Comparison of ENCODE assay signal across 9 cellular contexts in the genomic region with DNA sequence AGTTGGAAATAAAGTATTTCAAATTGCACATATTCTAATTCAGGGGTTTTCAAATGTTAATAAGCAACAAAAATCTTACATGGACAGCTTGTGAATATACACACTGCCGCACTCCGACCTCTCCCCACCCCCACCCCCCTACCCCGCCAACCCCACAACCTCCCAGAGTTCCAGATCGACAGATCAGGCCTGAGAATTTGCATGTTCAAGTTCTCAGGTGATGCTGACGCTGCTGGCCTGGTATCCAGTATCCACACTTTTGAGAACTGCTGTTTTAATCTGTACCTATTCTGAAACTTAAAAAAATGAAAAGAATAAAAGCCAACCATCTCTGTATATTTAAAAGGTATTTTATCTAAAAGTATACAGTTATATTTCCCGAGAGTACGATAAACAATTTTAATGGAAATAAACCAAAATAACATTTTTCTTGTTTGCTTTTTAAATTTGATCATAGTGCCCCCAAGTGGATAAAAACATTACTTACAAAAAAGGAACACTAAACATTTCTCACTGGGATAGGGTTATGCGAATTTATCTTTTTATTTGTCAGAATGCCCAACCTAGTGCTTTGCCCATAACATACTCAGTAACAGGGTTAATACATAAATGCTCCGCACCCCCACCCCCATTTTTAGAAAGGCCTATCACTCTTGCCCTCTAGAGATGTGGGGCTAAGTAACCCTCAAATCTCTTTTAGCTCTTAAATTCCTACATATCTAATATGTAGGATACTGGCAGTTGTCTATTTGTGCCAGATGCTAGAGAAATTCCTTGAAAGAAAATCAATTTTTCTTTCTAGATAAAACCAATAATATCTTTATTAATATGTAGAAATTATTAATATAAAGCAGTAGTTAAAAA.
DNase-seq lines count a peak whose midpoint lies in the region; ATAC-seq and TF ChIP-seq lines count a peak whose summit lies in the region.
"Had no signal": no experiment of that assay in that cellular context is flagged by ENCODE, and none has a peak within 500 bp of the region (broad histone marks: within the 10 kb centered on the region; RNA-seq: fewer than 3 reads in every experiment).

No MANE protein-coding gene starts in this region.

- H3K27me3 ChIP-seq in Loucy (ENCODE audit: insufficient read depth, low read length, poor library complexity, severe bottlenecking) = no peaks in the 10 kb centered on the region
- H3K27me3 ChIP-seq in osteoblast (ENCODE audit: insufficient read depth, low read length) = no peaks in the 10 kb centered on the region
- H3K27me3 ChIP-seq: BLaER1 had no signal

- H3K9me3 ChIP-seq in Loucy (ENCODE audit: insufficient read depth, low read depth, low read length) (no peaks in the 10 kb centered on the region), osteoblast (ENCODE audit: low read depth, low read length) (no peaks in the 10 kb centered on the region)
- H3K9me3 ChIP-seq: BLaER1 had no signal

- no peak overlapping the region for H3K4me3 ChIP-seq in Loucy (ENCODE audit: low read length, poor library complexity, severe bottlenecking)
- no peak overlapping the region for H3K4me3 ChIP-seq in osteoblast (ENCODE audit: insufficient read depth, low read length)
- H3K4me3 ChIP-seq: BLaER1 had no signal

- H3K4me1 ChIP-seq in Loucy (ENCODE audit: insufficient read depth, low read length, poor library complexity, severe bottlenecking) (no peaks in the 10 kb centered on the region), osteoblast (ENCODE audit: insufficient read depth, low read length) (no peaks in the 10 kb centered on the region)
- H3K4me1 ChIP-seq: BLaER1 had no signal

- no peaks in the 10 kb centered on the region for H3K36me3 ChIP-seq in Loucy (ENCODE audit: insufficient read depth, low read length)
- no peaks in the 10 kb centered on the region for H3K36me3 ChIP-seq in osteoblast (ENCODE audit: insufficient read depth, low read length)
- H3K36me3 ChIP-seq: BLaER1 had no signal

- H3K79me2 ChIP-seq in Loucy (ENCODE audit: insufficient read depth, low read length) (no peaks in the 10 kb centered on the region), osteoblast (ENCODE audit: insufficient read depth, low read length) (no peaks in the 10 kb centered on the region)

- no peaks in the 10 kb centered on the region for H3F3A ChIP-seq in Loucy (ENCODE audit: low read depth)

- no peak overlapping the region for H3K4me2 ChIP-seq in Loucy (ENCODE audit: low read depth, low read length, poor library complexity, severe bottlenecking)
- no peak overlapping the region for H3K4me2 ChIP-seq in osteoblast (ENCODE audit: insufficient read depth, low read length)
- H3K4me2 ChIP-seq: BLaER1 had no signal

- H3K9ac ChIP-seq in Loucy (ENCODE audit: low read depth, low read length, poor library complexity, severe bottlenecking) = no peak overlapping the region
- H3K9ac ChIP-seq: BLaER1 had no signal

- no peaks in the 10 kb centered on the region for H4K20me1 ChIP-seq in Loucy (ENCODE audit: insufficient read depth, low read length, poor library complexity, severe bottlenecking)
- no peaks in the 10 kb centered on the region for H4K20me1 ChIP-seq in osteoblast (ENCODE audit: insufficient read depth, low read length)
- H4K20me1 ChIP-seq: BLaER1 had no signal

- DNase-seq in NCI-H1105 treated with DMSO at 0.1 percent for 48 hours (lab: John Stamatoyannopoulos, UW) (peak; percentile 22), NCI-H1105 (lab: John Stamatoyannopoulos, UW) (no peak), dermis microvascular lymphatic vessel endothelial cell (ENCODE audit: low read depth in 2 of 2) (peak; percentile 4 to 17), osteoblast (ENCODE audit: insufficient read length, low spot score, missing footprints) (peak; percentile 9), GM19240 (ENCODE audit: insufficient read length, low spot score) (no peak)
- DNase-seq in activated naive CD4-positive, alpha-beta T cell treated with anti-CD3 and anti-CD28 coated beads, Interleukin-2, amount 50 U/mL, for 16 hours = no peak

- H2AFZ ChIP-seq in Loucy (ENCODE audit: low read length) (no peak overlapping the region), osteoblast (ENCODE audit: low read length) (no peak overlapping the region)

- H3K9me2 ChIP-seq in Loucy (replicated peaks; ENCODE audit: low read depth, low read length) = no peaks in the 10 kb centered on the region

- TF ChIP-seq CTCF in Loucy (conservative IDR thresholded peaks at IDR 0.05; ENCODE audit: low read length) (peak; percentile 67), osteoblast (IDR thresholded peaks at IDR 0.05; ENCODE audit: extremely low read depth, low read depth, low read length) (peak; percentile 42)

- H3K27ac ChIP-seq in osteoblast (ENCODE audit: low read depth, low read length) = no peak overlapping the region
- H3K27ac ChIP-seq: BLaER1 had no signal

- ATAC-seq in HG03196 (IDR thresholded peaks at IDR 0.05; ENCODE audit: unreplicated experiment) = no peak

Comparison
In these comparisons a context has a peak if more than half of its experiments do, and no peak if none do; other contexts are left out.
1. DNase-seq: peak in NCI-H1105 treated with DMSO at 0.1 percent for 48 hours (single experiment), dermis microvascular lymphatic vessel endothelial cell (2 of 2) and osteoblast (single experiment); none in NCI-H1105 (single experiment), GM19240 (single experiment) and activated naive CD4-positive, alpha-beta T cell treated with anti-CD3 and anti-CD28 coated beads, Interleukin-2, amount 50 U/mL, for 16 hours (single experiment).